Comparison of ENCODE assay signal across 25 cellular contexts in genomic region chr12:75260316-75260715, GRCh38. TPM values are rescaled to one million over a fixed set of nuclear protein-coding genes. Genes with fewer than 3 reads are reported as not detected.
DNase-seq lines count a peak whose midpoint lies in the region; ATAC-seq and TF ChIP-seq lines count a peak whose summit lies in the region.
"Had no signal": no experiment of that assay in that cellular context is flagged by ENCODE, and none has a peak within 500 bp of the region (broad histone marks: within the 10 kb centered on the region; RNA-seq: fewer than 3 reads in every experiment).

No MANE protein-coding gene starts in this region.

- no peaks in the 10 kb centered on the region for H4K20me1 ChIP-seq in mammary epithelial cell (ENCODE audit: insufficient read depth, low read length)

- intact Hi-C loops in mammary epithelial cell (cut with micrococcal nuclease) = no loop called here

- DNase-seq in NCI-H82 (lab: John Stamatoyannopoulos, UW) = peak; percentile 26
- peak; percentile 34 for DNase-seq in mammary epithelial cell
- no peak for DNase-seq in GM03348 (ENCODE audit: low spot score)
- DNase-seq in activated CD4-positive, alpha-beta T cell treated with anti-CD3 and anti-CD28 coated beads, Interleukin-2, amount 50 U/mL, for 1 hour = no peak
- DNase-seq in LoVo (ENCODE audit: low spot score) = no peak
- DNase-seq: activated CD4-positive, alpha-beta T cell treated with anti-CD3 and anti-CD28 coated beads, Interleukin-2, amount 50 U/mL, for 4 hours; activated CD8-positive, alpha-beta memory T cell treated with anti-CD3 and anti-CD28 coated beads, Interleukin-2, amount 50 U/mL, for 4 hours; activated naive CD8-positive, alpha-beta T cell treated with anti-CD3 and anti-CD28 coated beads, Interleukin-2, amount 10 ng/mL, durations not matched to agents 7 days and 5 days; CD4-positive, alpha-beta T cell; HFFc6; NCI-H1092 treated with DMSO at 0.1 percent for 48 hours; NCI-H2029; NCI-H446; NK-92 treated with Interleukin-12 subunit alpha and Interleukin-12 subunit beta, amount 100 ng/mL, for 24 hours; spleen; stimulated activated CD4-positive, alpha-beta T cell treated with anti-CD3 and anti-CD28 coated beads, Interleukin-4, amount 100 ng/mL, for 1 hour; stimulated activated naive CD4-positive, alpha-beta T cell treated with Interleukin-2 at 50 U/mL for 16 hours had no signal

- no TSS peak for BruUV-seq in mammary epithelial cell (replicated peaks; lab: Mats Ljungman, UMichigan)

- H3K4me3 ChIP-seq in mammary epithelial cell (replicated peaks in 1 of 3; ENCODE audit: insufficient read depth in 1 of 3, low read depth in 2 of 3, low read length in 3 of 3) = no peak overlapping the region
- H3K4me3 ChIP-seq: SK-N-MC, spleen had no signal

- no peaks in the 10 kb centered on the region for H3K36me3 ChIP-seq in mammary epithelial cell (ENCODE audit: insufficient read depth, low read length)
- H3K36me3 ChIP-seq: neutrophil, spleen had no signal

- no peak overlapping the region for H3K9ac ChIP-seq in mammary epithelial cell (ENCODE audit: insufficient read depth, low read length)

- TF ChIP-seq CTCF in mammary epithelial cell (conservative IDR thresholded peaks at IDR 0.05 in 1 of 2, IDR thresholded peaks at IDR 0.05 in 1 of 2; ENCODE audit: extremely low read depth in 1 of 2, insufficient read depth in 1 of 2, low read depth in 1 of 2, low read length in 2 of 2) = no peak

- no peaks in the 10 kb centered on the region for H3K9me3 ChIP-seq in mammary epithelial cell (replicated peaks; ENCODE audit: insufficient read depth, low read length)
- H3K9me3 ChIP-seq: neutrophil had no signal

- H3K4me1 ChIP-seq in mammary epithelial cell (ENCODE audit: insufficient read depth, low read length) = no peaks in the 10 kb centered on the region
- H3K4me1 ChIP-seq: spleen had no signal

- ATAC-seq in HG03432 (IDR thresholded peaks at IDR 0.05; ENCODE audit: unreplicated experiment) (peak; percentile 44), HG03521 (IDR thresholded peaks at IDR 0.05; ENCODE audit: unreplicated experiment) (no peak)

- H3K4me2 ChIP-seq in mammary epithelial cell (ENCODE audit: insufficient read depth, low read depth, low read length) = no peak overlapping the region

- dilution Hi-C loops in mammary epithelial cell (cut with HindIII; ENCODE audit: low sequenced_read_pairs) = no loop called here

- 91% methylated on average over 2 of the region's 2 CpGs for WGBS in mammary epithelial cell (ENCODE audit: low coverage, missing lambda C conversion rate)

- no peaks in the 10 kb centered on the region for H3K79me2 ChIP-seq in mammary epithelial cell (ENCODE audit: insufficient read depth, low read length)

- no peak overlapping the region for H2AFZ ChIP-seq in mammary epithelial cell (ENCODE audit: low read depth, low read length)

- no peak overlapping the region for H3K27ac ChIP-seq in mammary epithelial cell (ENCODE audit: insufficient read depth, low read depth, low read length)
- H3K27ac ChIP-seq: neutrophil, SK-N-MC, spleen had no signal

- H3K27me3 ChIP-seq in mammary epithelial cell (ENCODE audit: insufficient read depth, low read length) = peaks cover 2% of the 10 kb centered on the region
- H3K27me3 ChIP-seq: neutrophil, spleen had no signal

- CTCF ChIA-PET in mammary epithelial cell (lab: Charles Lee; ENCODE audit: low non-redundant PET) = no interaction called here

- in situ Hi-C loops in mammary epithelial cell (cut with MboI; ENCODE audit: low sequenced_read_pairs in 2 of 2) = no loop called here

RNA-seq across cellular contexts. Expression of gene KCNC2, which starts 50.7 kb away (rescaled TPM):
- total RNA-seq in mammary epithelial cell = not detected
- not detected for polyA plus RNA-seq in mammary epithelial cell
- polyA minus RNA-seq in mammary epithelial cell = not detected
- total RNA-seq: activated naive CD8-positive, alpha-beta T cell treated with anti-CD3 and anti-CD28 coated beads, Interleukin-2, amount 10 ng/mL, durations not matched to agents 7 days and 5 days; bronchial epithelial cell; CD4-positive, alpha-beta T cell; HFFc6; myocyte; pulmonary artery endothelial cell; RPMI7951; spleen had no signal
- polyA plus RNA-seq: spleen had no signal

Comparison
In these comparisons a context has a peak if more than half of its experiments do, and no peak if none do; other contexts are left out.
1. DNase-seq: peak in NCI-H82 (single experiment) and mammary epithelial cell (single experiment); none in GM03348 (single experiment), activated CD4-positive, alpha-beta T cell treated with anti-CD3 and anti-CD28 coated beads, Interleukin-2, amount 50 U/mL, for 1 hour (single experiment) and LoVo (single experiment).